Comparison of ENCODE assay signal across 29 cellular contexts in the genomic region with DNA sequence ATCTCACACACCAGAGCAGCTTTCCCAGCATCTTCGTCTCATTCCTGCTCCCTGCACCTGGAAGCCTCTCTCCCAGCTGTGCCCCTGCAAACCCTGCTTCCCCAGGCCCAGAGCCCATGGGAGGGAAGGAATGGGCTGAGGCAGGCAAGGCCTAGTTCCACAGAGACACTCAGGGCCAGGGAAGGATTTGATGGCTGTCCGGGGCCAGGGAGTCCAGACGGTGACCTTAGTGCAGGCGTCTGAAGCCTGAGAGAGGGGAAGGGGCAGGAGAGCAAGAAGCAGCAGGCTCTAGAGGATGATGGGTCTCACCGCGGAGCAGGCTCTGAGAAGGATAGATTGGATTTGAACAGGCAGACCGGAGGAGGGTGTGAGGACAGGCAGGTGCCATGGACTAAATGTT. TPM values are rescaled to one million over a fixed set of nuclear protein-coding genes. Genes with fewer than 3 reads are reported as not detected.
"Had no signal": no experiment of that assay in that cellular context is flagged by ENCODE, and none has a peak within 500 bp of the region (broad histone marks: within the 10 kb centered on the region; RNA-seq: fewer than 3 reads in every experiment).

No MANE protein-coding gene starts in this region.

- H3K9ac ChIP-seq: parathyroid adenoma had no signal

- H3K27ac Mint-ChIP-seq: progenitor cell of endocrine pancreas; stimulated activated memory B cell treated with anti-CD40 and anti-IgM and Interleukin-4, amounts not matched to agents 10 μg/mL and 1 μg/mL and 100 μg/mL, for 72 hours had no signal

- H3K79me2 ChIP-seq: parathyroid adenoma had no signal

- ATAC-seq: left colon; left lung; lower lobe of right lung; naive thymus-derived CD8-positive, alpha-beta T cell; right lobe of liver; stimulated activated memory B cell treated with anti-CD40 and anti-IgM and Interleukin-4, amounts not matched to agents 10 μg/mL and 1 μg/mL and 100 μg/mL, for 72 hours; stimulated activated naive CD8-positive, alpha-beta T cell treated with anti-CD3 and anti-CD28 coated beads, Interleukin-15, amount 100 ng/mL, for 72 hours had no signal

- H3K4me2 ChIP-seq: smooth muscle cell had no signal

- H3K27me3 ChIP-seq: left lung, neutrophil, right atrium auricular region, right lobe of liver, transverse colon, upper lobe of left lung, vagina had no signal

- H3K4me1 ChIP-seq: parathyroid adenoma, right lobe of liver had no signal

- DNase-seq: left colon; left lung; lower lobe of right lung; mammary epithelial cell; mesenchymal stem cell; occipital lobe; stimulated activated CD4-positive, alpha-beta T cell treated with anti-CD3 and anti-CD28 coated beads, Interleukin-1b, Interleukin-23, amount 100 ng/mL, for 48 hours; stimulated activated CD4-positive, alpha-beta T cell treated with anti-CD3 and anti-CD28 coated beads, Interleukin-2, amount 100 ng/mL, for 48 hours; stimulated activated CD4-positive, alpha-beta T cell treated with anti-CD3 and anti-CD28 coated beads, Interleukin-4, amount 100 ng/mL, for 4 hours; stimulated activated CD8-positive, alpha-beta memory T cell treated with anti-CD3 and anti-CD28 coated beads, Interleukin-4, amount 100 ng/mL, for 48 hours; stimulated activated naive CD4-positive, alpha-beta T cell treated with Interleukin-2 at 50 U/mL for 16 hours; stimulated activated naive CD8-positive, alpha-beta T cell treated with anti-CD3 and anti-CD28 coated beads, Interleukin-15, amount 100 ng/mL, for 72 hours; substantia nigra; transverse colon; upper lobe of left lung had no signal

- H3K9me3 ChIP-seq: left lung, lower lobe of right lung, neutrophil, right atrium auricular region, right lobe of liver, transverse colon, upper lobe of left lung, vagina had no signal

- H3K4me3 Mint-ChIP-seq: naive thymus-derived CD8-positive, alpha-beta T cell; nephron; neural crest cell; stimulated activated memory B cell treated with anti-CD40 and anti-IgM and Interleukin-4, amounts not matched to agents 10 μg/mL and 1 μg/mL and 100 μg/mL, for 72 hours; stimulated activated naive CD8-positive, alpha-beta T cell treated with anti-CD3 and anti-CD28 coated beads, Interleukin-15, amount 100 ng/mL, for 72 hours had no signal

- H3K36me3 Mint-ChIP-seq: naive thymus-derived CD8-positive, alpha-beta T cell had no signal

- H3K27ac ChIP-seq: left lung, lower lobe of right lung, neutrophil, parathyroid adenoma, right atrium auricular region, right lobe of liver, transverse colon, upper lobe of left lung, vagina had no signal

- H2AFZ ChIP-seq: parathyroid adenoma had no signal

- H3K9me3 Mint-ChIP-seq: stimulated activated naive CD8-positive, alpha-beta T cell treated with anti-CD3 and anti-CD28 coated beads, Interleukin-15, amount 100 ng/mL, for 72 hours had no signal

RNA-seq across cellular contexts. Expression of gene TNNI1, which starts 22.2 kb away (rescaled TPM):
- total RNA-seq: left colon; mammary epithelial cell; naive thymus-derived CD8-positive, alpha-beta T cell; occipital lobe; progenitor cell of endocrine pancreas; pulmonary artery endothelial cell; renal cortical epithelial cell; temporal lobe; vagina had no signal

RNA-seq across cellular contexts. Expression of gene LAD1, which starts 44.6 kb away (rescaled TPM):
- total RNA-seq: naive thymus-derived CD8-positive, alpha-beta T cell; neural crest cell; occipital lobe; pulmonary artery endothelial cell; temporal lobe had no signal
